Comparison of ENCODE assay signal across 8 cellular contexts in genomic region chr5:34522599-34523381, GRCh38.
A peak's percentile ranks its signal among the peaks of the same experiment; 100 is the strongest.
DNase-seq lines count a peak whose midpoint lies in the region; ATAC-seq and TF ChIP-seq lines count a peak whose summit lies in the region.

No MANE protein-coding gene starts in this region.

- DNase-seq in BJ (ENCODE audit: low read depth) (no peak), NCI-H345 (lab: John Stamatoyannopoulos, UW) (peak; percentile 66), coronary artery (ENCODE audit: low spot score) (no peak), right lobe of liver (peak in 2 of 3 donors; percentile 54 to 69)
- peak; percentile 35 for DNase-seq in activated CD4-positive, CD25-positive, alpha-beta regulatory T cell treated with anti-CD3 and anti-CD28 coated beads, Interleukin-2, amount 50 U/mL, for 72 hours
- peak; percentile 12 to 20 for DNase-seq in stimulated activated CD8-positive, alpha-beta memory T cell treated with anti-CD3 and anti-CD28 coated beads, Interleukin-2, amount 100 ng/mL, for 48 hours (ENCODE audit: low read depth in 2 of 2)

- CTCF ChIA-PET in BJ (lab: Yijun Ruan, JAX) = interaction anchor here (0.7 to 4.2 kb wide), 24 partner anchors 11 to 380 kb away, joined by 3 to 33 read pairs (median 4); partner anchors contain the start of gene RAI14

- H3K4me3 ChIP-seq in BJ (ENCODE audit: low read depth, low read length) = no peak overlapping the region
- no peak overlapping the region for H3K4me3 ChIP-seq in coronary artery
- no peak overlapping the region for H3K4me3 ChIP-seq in right lobe of liver

- peak; percentile 94 for ATAC-seq in GM18909 (IDR thresholded peaks at IDR 0.05; ENCODE audit: poor library complexity, unreplicated experiment)
- ATAC-seq in HG03196 (IDR thresholded peaks at IDR 0.05; ENCODE audit: unreplicated experiment) = peak; percentile 78
- ATAC-seq in right lobe of liver = peak; percentile 87 to 91 (median 88)

- POLR2A ChIA-PET in BJ (lab: Charles Lee) = no interaction called here

- H3K4me1 ChIP-seq in right lobe of liver = peaks cover 0 to 12% (median 0%) of the 10 kb centered on the region in 4 donors

- no peaks in the 10 kb centered on the region for H3K27me3 ChIP-seq in BJ (ENCODE audit: control insufficient read depth, insufficient read depth, low read length)
- H3K27me3 ChIP-seq in right lobe of liver = no peaks in the 10 kb centered on the region

- H3K27ac ChIP-seq in coronary artery (peak overlapping the region; percentile 40 to 74), right lobe of liver (no peak overlapping the region)

- H3K36me3 ChIP-seq in BJ (ENCODE audit: control insufficient read depth, insufficient read depth, low read length) (no peaks in the 10 kb centered on the region), right lobe of liver (no peaks in the 10 kb centered on the region)

- WGBS in right lobe of liver (ENCODE audit: insufficient coverage, low coverage, low lambda C conversion rate, missing lambda C conversion rate) = 30% methylated on average over 11 of the region's 11 CpGs

- no peaks in the 10 kb centered on the region for H3K9me3 ChIP-seq in right lobe of liver

- intact Hi-C loops in right lobe of liver (cut with DNase I) = no loop called here

- TF ChIP-seq CTCF in BJ (IDR thresholded peaks at IDR 0.05; ENCODE audit: insufficient read depth, low read depth, low read length) (peak; percentile 66), coronary artery (IDR thresholded peaks at IDR 0.05) (peak; percentile 64), right lobe of liver (IDR thresholded peaks at IDR 0.05) (peak; percentile 72 to 77 (median 74))

- no peak for TF ChIP-seq POLR2A in right lobe of liver (IDR thresholded peaks at IDR 0.05)

Comparison
In these comparisons a context has a peak if more than half of its experiments do, and no peak if none do; other contexts are left out.
1. DNase-seq: peak in NCI-H345 (single experiment), activated CD4-positive, CD25-positive, alpha-beta regulatory T cell treated with anti-CD3 and anti-CD28 coated beads, Interleukin-2, amount 50 U/mL, for 72 hours (single experiment), right lobe of liver (2 of 3) and stimulated activated CD8-positive, alpha-beta memory T cell treated with anti-CD3 and anti-CD28 coated beads, Interleukin-2, amount 100 ng/mL, for 48 hours (2 of 2); none in BJ (single experiment) and coronary artery (single experiment).
2. H3K27ac ChIP-seq: peak in coronary artery (2 of 2); none in right lobe of liver (0 of 3).
3. Peak in every context shown above with its lines, with median percentiles within 50 percentile points of each other: CTCF ChIP-seq and ATAC-seq.